Comparison of ENCODE assay signal across 17 cellular contexts in the genomic region with DNA sequence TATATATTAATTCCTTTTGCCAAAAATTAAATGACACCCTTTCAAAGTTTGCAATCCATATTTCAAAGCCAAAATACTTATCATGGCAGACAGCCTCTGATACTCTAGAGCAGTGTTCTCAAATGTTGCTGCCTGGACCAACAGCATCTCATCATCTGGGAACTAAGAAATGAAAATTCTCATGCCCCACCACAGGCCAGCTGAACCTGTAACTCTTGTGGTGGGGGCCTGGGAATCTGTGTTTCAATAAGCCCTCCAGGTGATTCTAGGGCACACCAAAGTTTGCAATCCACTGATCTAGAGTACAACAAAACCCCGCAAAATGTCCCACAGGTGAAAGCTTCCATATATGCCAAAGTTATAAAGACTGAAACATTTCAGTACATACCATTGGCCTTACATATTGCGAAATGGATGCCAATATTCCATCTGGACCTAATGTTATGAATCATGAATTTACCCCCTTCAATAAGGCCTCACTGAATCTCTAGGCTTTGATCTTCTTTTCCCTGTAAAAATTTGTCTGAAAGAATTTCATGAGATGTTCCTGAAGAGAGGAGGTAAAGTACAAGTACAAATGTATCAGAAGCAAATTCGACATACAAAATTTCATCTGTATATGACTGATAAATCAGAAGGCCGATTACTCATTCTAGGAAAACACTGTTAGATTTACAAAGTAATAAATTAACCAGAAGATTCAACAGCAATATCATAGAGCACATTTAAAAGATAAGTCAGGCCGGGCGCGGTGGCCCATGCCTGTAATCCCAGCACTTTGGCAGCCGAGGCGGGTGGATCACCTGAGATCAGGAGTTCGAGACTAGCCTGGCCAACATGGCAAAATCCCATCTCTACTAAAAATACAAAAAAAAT. TPM values are rescaled to one million over a fixed set of nuclear protein-coding genes. Genes with fewer than 3 reads are reported as not detected.
DNase-seq lines count a peak whose midpoint lies in the region; ATAC-seq, FAIRE-seq and TF ChIP-seq lines count a peak whose summit lies in the region.
"Had no signal": no experiment of that assay in that cellular context is flagged by ENCODE, and none has a peak within 500 bp of the region (broad histone marks: within the 10 kb centered on the region; RNA-seq: fewer than 3 reads in every experiment).

No MANE protein-coding gene starts in this region.

- peaks cover 5% of the 10 kb centered on the region for H3F3A ChIP-seq in PC-3 (ENCODE audit: low read length, unreplicated experiment)

- ATAC-seq in natural killer cell treated with Interleukin-12 subunit alpha and Interleukin-12 subunit beta and Interleukin-15 and Interleukin-18, amount 100 ng/mL, for 72 hours, result peak in 1 of 2 donors; percentile 60
- ATAC-seq in natural killer cell (no peak), PC-3 (peak; percentile 25), thoracic aorta (ENCODE audit: insufficient number of reproducible peaks, low FRiP score, low read depth) (no peak)

- no TSS peak for BruUV-seq in PC-3 (replicated peaks; lab: Mats Ljungman, UMichigan)

- H2AFZ ChIP-seq in PC-3 (ENCODE audit: low read length), result no peak overlapping the region

- no peaks in the 10 kb centered on the region for H3K9me3 Mint-ChIP-seq in natural killer cell treated with Interleukin-12 subunit alpha and Interleukin-12 subunit beta and Interleukin-15 and Interleukin-18, amount 100 ng/mL, for 72 hours
- no peaks in the 10 kb centered on the region for H3K9me3 Mint-ChIP-seq in natural killer cell

- no peak for TF ChIP-seq CTCF in natural killer cell (IDR thresholded peaks at IDR 0.05)
- no peak for TF ChIP-seq CTCF in PC-3 (conservative IDR thresholded peaks at IDR 0.05; ENCODE audit: low read depth, low read length)
- TF ChIP-seq CTCF in foreskin fibroblast (IDR thresholded peaks at IDR 0.05; ENCODE audit: low read depth, low read length), result no peak
- no peak for TF ChIP-seq CTCF in thoracic aorta (IDR thresholded peaks at IDR 0.05)

- H3K9me2 ChIP-seq in PC-3 (replicated peaks; ENCODE audit: low read length), result no peaks in the 10 kb centered on the region

- H3K4me1 ChIP-seq in PC-3 (ENCODE audit: insufficient read depth, low read length), result peaks cover 18% of the 10 kb centered on the region
- H3K4me1 ChIP-seq in thoracic aorta (ENCODE audit: control insufficient read depth in 1 of 2, low read depth in 2 of 2), result peaks cover 14 to 49% of the 10 kb centered on the region in 2 donors
- H3K4me1 ChIP-seq: SJCRH30 had no signal

- peak overlapping the region; percentile 24 to 29 for H3K27ac Mint-ChIP-seq in natural killer cell treated with Interleukin-12 subunit alpha and Interleukin-12 subunit beta and Interleukin-15 and Interleukin-18, amount 100 ng/mL, for 72 hours
- peak overlapping the region in 1 of 2 donors; percentile 22 for H3K27ac Mint-ChIP-seq in natural killer cell
- H3K27ac Mint-ChIP-seq: mesothelial cell of epicardium had no signal

- intact Hi-C loops in natural killer cell (cut with micrococcal nuclease) (loop anchor here (10.0 kb wide), 1 partner anchor 317 kb away; a partner anchor contains a TSS), PC-3 (cut with micrococcal nuclease) (loop anchor here (10.0 kb wide), 1 partner anchor 363 kb away; no protein-coding TSS in a partner anchor)

- H3K9ac ChIP-seq in PC-3 (ENCODE audit: low read length), result no peak overlapping the region

- no peaks in the 10 kb centered on the region for H3K36me3 Mint-ChIP-seq in natural killer cell treated with Interleukin-12 subunit alpha and Interleukin-12 subunit beta and Interleukin-15 and Interleukin-18, amount 100 ng/mL, for 72 hours
- H3K36me3 Mint-ChIP-seq in natural killer cell, result no peaks in the 10 kb centered on the region

- no peaks in the 10 kb centered on the region for H3K27me3 ChIP-seq in PC-3 (ENCODE audit: low read length)
- H3K27me3 ChIP-seq in thoracic aorta (replicated peaks; ENCODE audit: insufficient read depth), result no peaks in the 10 kb centered on the region
- H3K27me3 ChIP-seq: dorsolateral prefrontal cortex, SJCRH30 had no signal

- H4K20me1 ChIP-seq in PC-3 (ENCODE audit: low read length), result no peaks in the 10 kb centered on the region

- peaks cover 27 to 47% of the 10 kb centered on the region in 2 donors for H3K4me1 Mint-ChIP-seq in natural killer cell treated with Interleukin-12 subunit alpha and Interleukin-12 subunit beta and Interleukin-15 and Interleukin-18, amount 100 ng/mL, for 72 hours (ENCODE audit: low read depth in 2 of 2)
- peaks cover 48 to 50% of the 10 kb centered on the region in 2 donors for H3K4me1 Mint-ChIP-seq in natural killer cell

- H3K4me3 Mint-ChIP-seq in natural killer cell treated with Interleukin-12 subunit alpha and Interleukin-12 subunit beta and Interleukin-15 and Interleukin-18, amount 100 ng/mL, for 72 hours, result peak overlapping the region; percentile 2
- H3K4me3 Mint-ChIP-seq in natural killer cell, result no peak overlapping the region
- H3K4me3 Mint-ChIP-seq: mesothelial cell of epicardium had no signal

- CTCF ChIA-PET in PC-3 (lab: Charles Lee), result no interaction called here

- POLR2A ChIA-PET in PC-3 (lab: Charles Lee; ENCODE audit: unreplicated experiment), result no interaction called here

- H3K4me3 ChIP-seq in PC-3 (ENCODE audit: low read length) (no peak overlapping the region), foreskin fibroblast (ENCODE audit: low read depth in 1 of 2, low read length in 2 of 2) (no peak overlapping the region), thoracic aorta (no peak overlapping the region)
- H3K4me3 ChIP-seq: dorsolateral prefrontal cortex, SJCRH30 had no signal

- H3K4me2 ChIP-seq in PC-3 (ENCODE audit: low read length), result no peak overlapping the region

- H3K27ac ChIP-seq in PC-3 (ENCODE audit: low read length) (no peak overlapping the region), thoracic aorta (peak overlapping the region; percentile 1 to 12)
- H3K27ac ChIP-seq: SJCRH30 had no signal

- H3K79me2 ChIP-seq in PC-3 (ENCODE audit: low read length), result peaks cover 46% of the 10 kb centered on the region

- H3K9me3 ChIP-seq in PC-3 (ENCODE audit: low read length) (no peaks in the 10 kb centered on the region), thoracic aorta (no peaks in the 10 kb centered on the region)
- H3K9me3 ChIP-seq: SJCRH30 had no signal

- H3K27me3 Mint-ChIP-seq in natural killer cell treated with Interleukin-12 subunit alpha and Interleukin-12 subunit beta and Interleukin-15 and Interleukin-18, amount 100 ng/mL, for 72 hours, result no peaks in the 10 kb centered on the region
- no peaks in the 10 kb centered on the region for H3K27me3 Mint-ChIP-seq in natural killer cell (ENCODE audit: low read depth in 2 of 2)

- no peaks in the 10 kb centered on the region for H3K36me3 ChIP-seq in PC-3 (ENCODE audit: low read depth, low read length)
- H3K36me3 ChIP-seq in thoracic aorta, result no peaks in the 10 kb centered on the region

- no peak for FAIRE-seq in frontal cortex (lab: Jason Lieb, UNC)
- FAIRE-seq: TTC549 had no signal

- no peak for DNase-seq in natural killer cell treated with Interleukin-12 subunit alpha and Interleukin-12 subunit beta and Interleukin-15 and Interleukin-18, amount 100 ng/mL, for 72 hours (ENCODE audit: low spot score)
- DNase-seq in natural killer cell (no peak), PC-3 (peak; percentile 52), foreskin fibroblast (peak; percentile 20 to 57), thoracic aorta (ENCODE audit: low spot score) (no peak), frontal cortex (ENCODE audit: low spot score in 2 of 2) (no peak), NCI-H2081 (lab: John Stamatoyannopoulos, UW) (no peak), islet precursor cell (no peak)
- DNase-seq: anterior cingulate cortex; DMS53; dorsolateral prefrontal cortex; NCI-H2029; NK-92 treated with Interleukin-12 subunit alpha and Interleukin-12 subunit beta, amount 100 ng/mL, for 24 hours; posterior cingulate gyrus; SJCRH30 had no signal

RNA-seq across cellular contexts. Expression of a gene that starts 25.3 kb away (rescaled TPM):
- total RNA-seq in natural killer cell treated with Interleukin-12 subunit alpha and Interleukin-12 subunit beta and Interleukin-15 and Interleukin-18, amount 100 ng/mL, for 72 hours, result 10 to 100 TPM; 43.4 to 45.9 TPM
- 100 to 1,000 TPM; 155 to 178 (median 161) TPM for total RNA-seq in natural killer cell
- total RNA-seq in PC-3 (2014; rRNA removed), result 72.7 and 148 TPM in 2 replicates
- 10 to 100 TPM; 40.2 to 48.5 TPM for total RNA-seq in thoracic aorta
- 94.2 TPM for total RNA-seq in frontal cortex

Comparison
In these comparisons a context has a peak if more than half of its experiments do, and no peak if none do; other contexts are left out.
1. DNase-seq: peak in PC-3 (single experiment) and foreskin fibroblast (2 of 2); none in natural killer cell treated with Interleukin-12 subunit alpha and Interleukin-12 subunit beta and Interleukin-15 and Interleukin-18, amount 100 ng/mL, for 72 hours (single experiment), natural killer cell (single experiment), thoracic aorta (single experiment), frontal cortex (0 of 2), NCI-H2081 (0 of 2) and islet precursor cell (single experiment).